ENCODE assay signal across 15 cellular contexts in the genomic region with DNA sequence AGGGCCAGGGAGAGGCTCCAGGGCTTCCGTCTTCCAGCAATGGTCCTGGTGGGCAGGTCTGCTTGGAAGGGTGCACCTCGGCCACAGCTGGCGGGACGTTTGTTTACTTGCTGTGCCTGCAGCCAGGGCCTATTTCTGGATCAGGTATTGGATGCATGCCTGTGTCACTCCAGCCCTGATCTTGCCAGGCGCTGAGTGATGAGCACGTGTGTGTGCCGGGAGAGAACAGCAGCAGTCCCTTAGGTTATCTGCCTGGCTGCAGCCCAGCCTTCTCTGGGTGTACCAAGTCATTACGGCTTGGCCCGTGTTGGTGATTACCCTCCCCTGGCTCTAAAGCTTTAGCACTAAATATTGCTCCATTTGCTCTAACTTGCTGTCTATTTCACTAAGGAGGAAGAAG. TPM values are rescaled to one million over a fixed set of nuclear protein-coding genes. Genes with fewer than 3 reads are reported as not detected.
DNase-seq lines count a peak whose midpoint lies in the region; ATAC-seq, FAIRE-seq and TF ChIP-seq lines count a peak whose summit lies in the region.
"Had no signal": no experiment of that assay in that cellular context is flagged by ENCODE, and none has a peak within 500 bp of the region (broad histone marks: within the 10 kb centered on the region; RNA-seq: fewer than 3 reads in every experiment).

No MANE protein-coding gene starts in this region.

- no peak for TF ChIP-seq POLR2A in HepG2 (IDR thresholded peaks at IDR 0.05; ENCODE audit: insufficient read depth in 1 of 2, low read depth in 2 of 2, low read length in 2 of 2)

- H3K4me3 ChIP-seq in liver (ENCODE audit: low read depth in 1 of 3, low read length in 3 of 3): no peak overlapping the region
- no peak overlapping the region for H3K4me3 ChIP-seq in HepG2 (replicated peaks in 1 of 3; ENCODE audit: insufficient read depth in 1 of 3, low read depth in 2 of 3, low read length in 3 of 3)
- peak overlapping the region; percentile 16 for H3K4me3 ChIP-seq in left ventricle myocardium inferior
- no peak overlapping the region for H3K4me3 ChIP-seq in upper lobe of right lung
- H3K4me3 ChIP-seq: vagina had no signal

- no peak for DNase-seq in HepG2 (ENCODE audit: low spot score)
- peak; percentile 38 for DNase-seq in NCI-H2029 (lab: John Stamatoyannopoulos, UW)
- DNase-seq in left ventricle myocardium inferior: peak; percentile 86
- DNase-seq in upper lobe of right lung: no peak
- DNase-seq in UCSD-AML1 (lab: John Stamatoyannopoulos, UW; ENCODE audit: unreplicated experiment): no peak
- DNase-seq in T-helper 2 cell: no peak
- DNase-seq in SHP77 (lab: John Stamatoyannopoulos, UW): no peak
- DNase-seq: brain microvascular endothelial cell; CD8-positive, alpha-beta memory T cell; effector CD4-positive, alpha-beta T cell; GOT3; mammary epithelial cell; stimulated activated CD4-positive, alpha-beta T cell treated with anti-CD3 and anti-CD28 coated beads, Interleukin-4, amount 100 ng/mL, for 1 hour had no signal

- in situ Hi-C loops in HepG2 (cut with HindIII; ENCODE audit: extremely low pct_ligation_motif_present, low pct_unique_long_range_greater_than_20kb): no loop called here

- no peaks in the 10 kb centered on the region for H3K9me3 ChIP-seq in liver (ENCODE audit: control insufficient read depth in 4 of 4, low read length in 3 of 4)
- no peaks in the 10 kb centered on the region for H3K9me3 ChIP-seq in HepG2 (ENCODE audit: low read length)
- no peaks in the 10 kb centered on the region for H3K9me3 ChIP-seq in left ventricle myocardium inferior (replicated peaks)
- no peaks in the 10 kb centered on the region for H3K9me3 ChIP-seq in upper lobe of right lung
- H3K9me3 ChIP-seq: vagina had no signal

- 33% methylated on average over 9 of the region's 9 CpGs for WGBS in liver
- WGBS in HepG2 (ENCODE audit: low lambda C conversion rate): 100% methylated on average over 4 of the region's 9 CpGs

- peak overlapping the region; percentile 23 to 39 for H3K27ac ChIP-seq in liver (ENCODE audit: low read depth in 1 of 2, low read length in 2 of 2)
- no peak overlapping the region for H3K27ac ChIP-seq in HepG2 (ENCODE audit: extremely low read length, insufficient read depth, low read length)
- peak overlapping the region; percentile 87 for H3K27ac ChIP-seq in left ventricle myocardium inferior (replicated peaks)
- peak overlapping the region; percentile 17 for H3K27ac ChIP-seq in upper lobe of right lung
- H3K27ac ChIP-seq: brain microvascular endothelial cell, vagina had no signal

- no peak overlapping the region for H3K9ac ChIP-seq in liver (ENCODE audit: low read depth in 1 of 2, low read length in 2 of 2)
- H3K9ac ChIP-seq in HepG2 (ENCODE audit: insufficient read depth, low read depth, low read length): no peak overlapping the region

- CTCF ChIA-PET in HepG2 (lab: Yijun Ruan, JAX; ENCODE audit: low intra/inter-chr PET ratio, low total read pairs): no interaction called here

- peaks cover 0 to 20% (median 7%) of the 10 kb centered on the region in 4 donors for H3K36me3 ChIP-seq in liver (ENCODE audit: control insufficient read depth in 4 of 4, insufficient read depth in 3 of 4, low read depth in 1 of 4, low read length in 3 of 4)
- peaks cover 3 to 26% of the 10 kb centered on the region in 2 experiments; a peak in 4 of 5 replicates for H3K36me3 ChIP-seq in HepG2 (replicated peaks in 1 of 2; ENCODE audit: control insufficient read depth in 1 of 2, insufficient read depth in 2 of 2, low read length in 2 of 2)
- peaks cover 28% of the 10 kb centered on the region for H3K36me3 ChIP-seq in left ventricle myocardium inferior
- peaks cover 31% of the 10 kb centered on the region for H3K36me3 ChIP-seq in upper lobe of right lung

- no TSS peak for BruUV-seq in HepG2 (replicated peaks; lab: Mats Ljungman, UMichigan)

- no peak for TF ChIP-seq CTCF in liver (IDR thresholded peaks at IDR 0.05; ENCODE audit: low read depth, low read length, missing input control)
- TF ChIP-seq CTCF in HepG2 (CRISPR knock-in tag; IDR thresholded peaks at IDR 0.05): no peak
- no peak for TF ChIP-seq CTCF in left ventricle myocardium inferior (IDR thresholded peaks at IDR 0.05; ENCODE audit: borderline replicate concordance)
- no peak for TF ChIP-seq CTCF in upper lobe of right lung (IDR thresholded peaks at IDR 0.05)

- no peaks in the 10 kb centered on the region for H3K27me3 ChIP-seq in liver (ENCODE audit: control insufficient read depth in 4 of 4, insufficient read depth in 4 of 4, low read length in 3 of 4)
- H3K27me3 ChIP-seq in HepG2 (ENCODE audit: control insufficient read depth in 1 of 2, insufficient read depth in 2 of 2, low read length in 2 of 2): no peaks in the 10 kb centered on the region
- no peaks in the 10 kb centered on the region for H3K27me3 ChIP-seq in left ventricle myocardium inferior (ENCODE audit: low read depth)
- no peaks in the 10 kb centered on the region for H3K27me3 ChIP-seq in upper lobe of right lung
- H3K27me3 ChIP-seq: brain microvascular endothelial cell, vagina had no signal

- POLR2A ChIA-PET in HepG2 (lab: Yijun Ruan, JAX): no interaction called here

- H3K4me1 ChIP-seq in liver (ENCODE audit: control insufficient read depth in 4 of 4, insufficient read depth in 4 of 4, low read length in 3 of 4): peaks cover 0 to 13% (median 10%) of the 10 kb centered on the region in 4 donors
- no peaks in the 10 kb centered on the region for H3K4me1 ChIP-seq in HepG2 (ENCODE audit: insufficient read depth, low read length)
- H3K4me1 ChIP-seq in left ventricle myocardium inferior: peaks cover 71% of the 10 kb centered on the region
- no peaks in the 10 kb centered on the region for H3K4me1 ChIP-seq in upper lobe of right lung
- H3K4me1 ChIP-seq: vagina had no signal

- TF ChIP-seq EP300 in HepG2 (IDR thresholded peaks at IDR 0.05; ENCODE audit: low read depth in 2 of 2, low read length in 2 of 2) (no peak), HepG2 (CRISPR knock-in tag; IDR thresholded peaks at IDR 0.05; ENCODE audit: borderline replicate concordance) (no peak)

- H3K79me2 ChIP-seq in HepG2 (ENCODE audit: insufficient read depth, low read length): no peaks in the 10 kb centered on the region

- no peaks in the 10 kb centered on the region for H4K20me1 ChIP-seq in HepG2 (ENCODE audit: insufficient read depth, low read length)

- FAIRE-seq in HepG2 (lab: Jason Lieb, UNC): no peak

- ATAC-seq in HepG2 (no peak), upper lobe of right lung (peak; percentile 26)

- H2AFZ ChIP-seq in HepG2 (ENCODE audit: low read length): no peak overlapping the region

- H3K4me2 ChIP-seq in HepG2 (ENCODE audit: low read depth, low read length): no peak overlapping the region

- intact Hi-C loops in HepG2 (cut with micrococcal nuclease; ENCODE audit: unreplicated experiment): no loop called here
- intact Hi-C loops in left ventricle myocardium inferior (cut with micrococcal nuclease): no loop called here
- intact Hi-C loops in upper lobe of right lung (cut with DNase I): no loop called here

- TF ChIP-seq RAD21 in liver (IDR thresholded peaks at IDR 0.05): peak; percentile 12 to 13
- no peak for TF ChIP-seq RAD21 in HepG2 (CRISPR knock-in tag; IDR thresholded peaks at IDR 0.05)

RNA-seq across cellular contexts. Expression of a gene that starts 14.9 kb away (rescaled TPM):
- 10 to 100 TPM in 1 of 2 donors, 1 to 10 TPM in 1; 8.9 to 13.5 TPM for total RNA-seq in liver
- 1 to 10 TPM; 7.9 to 8.8 TPM for polyA plus RNA-seq in liver
- total RNA-seq in HepG2 (2016; rRNA removed; fragmentation: Illumina TruSeq; extraction: Trizol): 23.2 and 26.3 TPM in 2 replicates
- 3.1 and 3.3 TPM in 2 replicates for total RNA-seq in HepG2 (2016; cell fraction: cytosol; rRNA removed; fragmentation: Illumina TruSeq; extraction: Trizol; ENCODE audit: low read depth)
- total RNA-seq in HepG2 (2016; cell fraction: insoluble cytoplasmic fraction; rRNA removed; fragmentation: Illumina TruSeq; extraction: Trizol): 20.5 and 28.7 TPM in 2 replicates
- total RNA-seq in HepG2 (2016; cell fraction: membrane; rRNA removed; fragmentation: Illumina TruSeq; extraction: Trizol): 5.6 and 8.7 TPM in 2 replicates
- total RNA-seq in HepG2 (2016; cell fraction: nucleus; rRNA removed; fragmentation: Illumina TruSeq; extraction: Trizol): 13.2 and 14.8 TPM in 2 replicates
- 6.6 and 10.8 TPM in 2 replicates for polyA plus RNA-seq in HepG2 (2011; rRNA removed)
- 14.2 and 21.1 TPM in 2 replicates for polyA plus RNA-seq in HepG2 (2011; cell fraction: cytosol; rRNA removed)
- polyA plus RNA-seq in HepG2 (2011; cell fraction: nucleus; rRNA removed): 2.8 and 8.6 TPM in 2 replicates
- 11.8 and 14.4 TPM in 2 replicates for polyA plus RNA-seq in HepG2 (2012)
- polyA plus RNA-seq in HepG2 (2016; cell fraction: cytosol; fragmentation: Illumina TruSeq; extraction: Trizol; ENCODE audit: low read depth): 1.9 and 2.4 TPM in 2 replicates
- 24.5 and 29.8 TPM in 2 replicates for polyA plus RNA-seq in HepG2 (2016; cell fraction: insoluble cytoplasmic fraction; fragmentation: Illumina TruSeq; extraction: Trizol; ENCODE audit: low read depth)
- 3.8 and 4.4 TPM in 2 replicates for polyA plus RNA-seq in HepG2 (2016; cell fraction: membrane; fragmentation: Illumina TruSeq; extraction: Trizol; ENCODE audit: low read depth)
- polyA plus RNA-seq in HepG2 (2016; cell fraction: nucleus; fragmentation: Illumina TruSeq; extraction: Trizol; ENCODE audit: insufficient read depth, low read depth): 13.5 and 15.0 TPM in 2 replicates
- 6.2 and 20.2 TPM in 2 replicates for polyA minus RNA-seq in HepG2 (2011; rRNA and poly(A)+ RNA removed; ENCODE audit: low replicate concordance)
- 2.2 and 3.0 TPM in 2 replicates for polyA minus RNA-seq in HepG2 (2011; cell fraction: cytosol; rRNA and poly(A)+ RNA removed)
- polyA minus RNA-seq in HepG2 (2011; cell fraction: nucleus; rRNA and poly(A)+ RNA removed): 11.7 and 16.2 TPM in 2 replicates
- total RNA-seq in left ventricle myocardium inferior: 24.1 TPM
- total RNA-seq in upper lobe of right lung: 20.7 TPM

RNA-seq across cellular contexts. Expression of a gene that starts 19.2 kb away (rescaled TPM):
- 1 to 10 TPM; 7.4 to 7.6 TPM for total RNA-seq in liver
- 1 to 10 TPM; 5.3 to 5.8 TPM for polyA plus RNA-seq in liver
- total RNA-seq in HepG2 (2016; rRNA removed; fragmentation: Illumina TruSeq; extraction: Trizol): 14.5 and 18.8 TPM in 2 replicates
- total RNA-seq in HepG2 (2016; cell fraction: cytosol; rRNA removed; fragmentation: Illumina TruSeq; extraction: Trizol; ENCODE audit: low read depth): 2.9 and 3.0 TPM in 2 replicates
- total RNA-seq in HepG2 (2016; cell fraction: insoluble cytoplasmic fraction; rRNA removed; fragmentation: Illumina TruSeq; extraction: Trizol): 15.5 and 15.8 TPM in 2 replicates
- 4.9 and 5.5 TPM in 2 replicates for total RNA-seq in HepG2 (2016; cell fraction: membrane; rRNA removed; fragmentation: Illumina TruSeq; extraction: Trizol)
- 7.0 and 7.2 TPM in 2 replicates for total RNA-seq in HepG2 (2016; cell fraction: nucleus; rRNA removed; fragmentation: Illumina TruSeq; extraction: Trizol)
- polyA plus RNA-seq in HepG2 (2011; rRNA removed): 8.6 and 9.8 TPM in 2 replicates
- 8.2 and 9.4 TPM in 2 replicates for polyA plus RNA-seq in HepG2 (2011; cell fraction: cytosol; rRNA removed)
- polyA plus RNA-seq in HepG2 (2011; cell fraction: nucleus; rRNA removed): 3.9 and 4.4 TPM in 2 replicates
- 5.9 and 6.6 TPM in 2 replicates for polyA plus RNA-seq in HepG2 (2012)
- 2.0 and 2.8 TPM in 2 replicates for polyA plus RNA-seq in HepG2 (2016; cell fraction: cytosol; fragmentation: Illumina TruSeq; extraction: Trizol; ENCODE audit: low read depth)
- 16.4 and 19.6 TPM in 2 replicates for polyA plus RNA-seq in HepG2 (2016; cell fraction: insoluble cytoplasmic fraction; fragmentation: Illumina TruSeq; extraction: Trizol; ENCODE audit: low read depth)
- 2.8 TPM in 2 replicates for polyA plus RNA-seq in HepG2 (2016; cell fraction: membrane; fragmentation: Illumina TruSeq; extraction: Trizol; ENCODE audit: low read depth)
- polyA plus RNA-seq in HepG2 (2016; cell fraction: nucleus; fragmentation: Illumina TruSeq; extraction: Trizol; ENCODE audit: insufficient read depth, low read depth): 10.3 and 12.6 TPM in 2 replicates
- 17.0 and 44.9 TPM in 2 replicates for polyA minus RNA-seq in HepG2 (2011; rRNA and poly(A)+ RNA removed; ENCODE audit: low replicate concordance)
- polyA minus RNA-seq in HepG2 (2011; cell fraction: cytosol; rRNA and poly(A)+ RNA removed): 4.4 and 6.0 TPM in 2 replicates
- 5.8 and 6.1 TPM in 2 replicates for polyA minus RNA-seq in HepG2 (2011; cell fraction: nucleus; rRNA and poly(A)+ RNA removed)
- 12.0 TPM for total RNA-seq in left ventricle myocardium inferior
- total RNA-seq in upper lobe of right lung: 6.4 TPM

RNA-seq across cellular contexts. Expression of a gene that starts 44.2 kb away (rescaled TPM):
- total RNA-seq in liver (10 to 100 TPM in 1 of 2 donors, 1 to 10 TPM in 1; 3.5 to 38.5 TPM), HepG2 (2016; rRNA removed; fragmentation: Illumina TruSeq; extraction: Trizol) (21.4 and 34.5 TPM in 2 replicates), left ventricle myocardium inferior (0.96 TPM), upper lobe of right lung (0.61 TPM)
- polyA plus RNA-seq in liver (1 to 10 TPM; 1.5 to 2.2 TPM), HepG2 (2011; rRNA removed) (6.1 and 8.0 TPM in 2 replicates)
- total RNA-seq in HepG2 (2016; cell fraction: cytosol; rRNA removed; fragmentation: Illumina TruSeq; extraction: Trizol; ENCODE audit: low read depth): 3.5 and 3.7 TPM in 2 replicates
- 20.6 and 35.0 TPM in 2 replicates for total RNA-seq in HepG2 (2016; cell fraction: insoluble cytoplasmic fraction; rRNA removed; fragmentation: Illumina TruSeq; extraction: Trizol)
- 4.5 and 7.0 TPM in 2 replicates for total RNA-seq in HepG2 (2016; cell fraction: membrane; rRNA removed; fragmentation: Illumina TruSeq; extraction: Trizol)
- 32.4 and 33.6 TPM in 2 replicates for total RNA-seq in HepG2 (2016; cell fraction: nucleus; rRNA removed; fragmentation: Illumina TruSeq; extraction: Trizol)
- polyA plus RNA-seq in HepG2 (2011; cell fraction: cytosol; rRNA removed): 2.0 and 3.8 TPM in 2 replicates
- polyA plus RNA-seq in HepG2 (2011; cell fraction: nucleus; rRNA removed): 3.9 and 5.0 TPM in 2 replicates
- 9.1 and 16.9 TPM in 2 replicates for polyA plus RNA-seq in HepG2 (2012)
- 1.1 and 1.3 TPM in 2 replicates for polyA plus RNA-seq in HepG2 (2016; cell fraction: cytosol; fragmentation: Illumina TruSeq; extraction: Trizol; ENCODE audit: low read depth)
- 17.5 and 17.9 TPM in 2 replicates for polyA plus RNA-seq in HepG2 (2016; cell fraction: insoluble cytoplasmic fraction; fragmentation: Illumina TruSeq; extraction: Trizol; ENCODE audit: low read depth)
- polyA plus RNA-seq in HepG2 (2016; cell fraction: membrane; fragmentation: Illumina TruSeq; extraction: Trizol; ENCODE audit: low read depth): 2.7 and 3.5 TPM in 2 replicates
- 28.1 and 29.9 TPM in 2 replicates for polyA plus RNA-seq in HepG2 (2016; cell fraction: nucleus; fragmentation: Illumina TruSeq; extraction: Trizol; ENCODE audit: insufficient read depth, low read depth)
- 3.9 and 18.6 TPM in 2 replicates for polyA minus RNA-seq in HepG2 (2011; rRNA and poly(A)+ RNA removed; ENCODE audit: low replicate concordance)
- 9.1 and 12.3 TPM in 2 replicates for polyA minus RNA-seq in HepG2 (2011; cell fraction: cytosol; rRNA and poly(A)+ RNA removed)
- 28.5 and 29.7 TPM in 2 replicates for polyA minus RNA-seq in HepG2 (2011; cell fraction: nucleus; rRNA and poly(A)+ RNA removed)

Comparison
In these comparisons a context has a peak if more than half of its experiments do, and no peak if none do; other contexts are left out.
1. DNase-seq: peak in NCI-H2029 (single experiment) and left ventricle myocardium inferior (single experiment); none in HepG2 (single experiment), upper lobe of right lung (single experiment), UCSD-AML1 (single experiment), T-helper 2 cell (0 of 5) and SHP77 (0 of 2).